Comparison of ENCODE assay signal across 9 cellular contexts in genomic region chrX:137428251-137428661, GRCh38.
A peak's percentile ranks its signal among the peaks of the same experiment; 100 is the strongest.
DNase-seq lines count a peak whose midpoint lies in the region; ATAC-seq and TF ChIP-seq lines count a peak whose summit lies in the region.
"Had no signal": no experiment of that assay in that cellular context is flagged by ENCODE, and none has a peak within 500 bp of the region (broad histone marks: within the 10 kb centered on the region; RNA-seq: fewer than 3 reads in every experiment).

No MANE protein-coding gene starts in this region.

- TF ChIP-seq EP300 in esophagus muscularis mucosa (IDR thresholded peaks at IDR 0.05): no peak

- DNase-seq in CD14-positive monocyte (ENCODE audit: low spot score): no peak
- no peak for DNase-seq in MM.1S
- DNase-seq in esophagus muscularis mucosa (ENCODE audit: extremely low spot score): no peak
- peak; percentile 39 for DNase-seq in neural progenitor cell (ENCODE audit: low spot score)
- no peak for DNase-seq in stimulated activated naive CD4-positive, alpha-beta T cell treated with Interleukin-2 at 50 U/mL for 16 hours (lab: John Stamatoyannopoulos, UW)
- no peak for DNase-seq in DMS 273 treated with DMSO at 0.1 percent for 48 hours (lab: John Stamatoyannopoulos, UW)
- DNase-seq in KG1 (lab: John Stamatoyannopoulos, UW): no peak

- no peaks in the 10 kb centered on the region for H4K20me1 ChIP-seq in MM.1S (ENCODE audit: insufficient read depth, low read length)
- H4K20me1 ChIP-seq in neural progenitor cell (ENCODE audit: low read depth): peaks cover 7% of the 10 kb centered on the region

- H3K9me3 Mint-ChIP-seq in CD14-positive monocyte: peaks cover 0 to 38% (median 23%) of the 10 kb centered on the region in 7 donors
- peaks cover 6% of the 10 kb centered on the region for H3K9me3 Mint-ChIP-seq in neural progenitor cell

- peak overlapping the region; percentile 50; the same call in 1 of the 2 replicates for H3K4me2 ChIP-seq in MM.1S (ENCODE audit: low read depth, low read length)
- H3K4me2 ChIP-seq in neural progenitor cell: peak overlapping the region; percentile 80

- H3K4me3 ChIP-seq in MM.1S (ENCODE audit: low read length) (no peak overlapping the region), esophagus muscularis mucosa (peak overlapping the region; percentile 50 to 62 (median 56)), neural progenitor cell (peak overlapping the region; percentile 46)
- H3K4me3 ChIP-seq: SK-N-MC had no signal

- no peaks in the 10 kb centered on the region for H3K4me1 ChIP-seq in MM.1S (ENCODE audit: low read length)
- H3K4me1 ChIP-seq in esophagus muscularis mucosa: peaks cover 8 to 29% (median 28%) of the 10 kb centered on the region in 4 donors
- peaks cover 37% of the 10 kb centered on the region for H3K4me1 ChIP-seq in neural progenitor cell

- H3K27ac ChIP-seq in MM.1S (ENCODE audit: low read length) (no peak overlapping the region), esophagus muscularis mucosa (replicated peaks in 1 of 4) (no peak overlapping the region), neural progenitor cell (no peak overlapping the region)
- H3K27ac ChIP-seq: SK-N-MC had no signal

- 28% methylated on average over 14 of the region's 26 CpGs for WGBS in esophagus muscularis mucosa

- intact Hi-C loops in CD14-positive monocyte (cut with micrococcal nuclease): no loop called here
- intact Hi-C loops in esophagus muscularis mucosa (cut with DNase I): no loop called here

- H3K79me2 ChIP-seq in MM.1S (ENCODE audit: low read length) (no peaks in the 10 kb centered on the region), neural progenitor cell (ENCODE audit: low read depth) (no peaks in the 10 kb centered on the region)

- H3K9ac ChIP-seq in MM.1S (ENCODE audit: low read length): no peak overlapping the region
- H3K9ac ChIP-seq in neural progenitor cell: no peak overlapping the region

- peaks cover 61 to 84% (median 75%) of the 10 kb centered on the region in 3 donors for H3K27me3 Mint-ChIP-seq in CD14-positive monocyte (ENCODE audit: low read depth in 3 of 3)
- H3K27me3 Mint-ChIP-seq in neural progenitor cell (ENCODE audit: insufficient read depth, low read depth): peaks cover 6% of the 10 kb centered on the region

- peaks cover 3 to 4% of the 10 kb centered on the region in 2 donors for H3K36me3 Mint-ChIP-seq in CD14-positive monocyte
- H3K36me3 Mint-ChIP-seq in neural progenitor cell: peaks cover 4% of the 10 kb centered on the region

- ATAC-seq in HG03571 (IDR thresholded peaks at IDR 0.05; ENCODE audit: unreplicated experiment): no peak

- H3K4me1 Mint-ChIP-seq in CD14-positive monocyte (peaks cover 14% of the 10 kb centered on the region), neural progenitor cell (peaks cover 81% of the 10 kb centered on the region)

- H2AFZ ChIP-seq in MM.1S (ENCODE audit: low read length) (peak overlapping the region; percentile 64; the same call in 1 of the 2 replicates), neural progenitor cell (replicated peaks) (peak overlapping the region; percentile 39)

- peak overlapping the region; percentile 82 to 91 for H3K4me3 Mint-ChIP-seq in CD14-positive monocyte
- H3K4me3 Mint-ChIP-seq in neural progenitor cell: peak overlapping the region; percentile 86

- no peaks in the 10 kb centered on the region for H3K9me2 ChIP-seq in MM.1S (replicated peaks; ENCODE audit: insufficient read depth, low read length)

- H3K36me3 ChIP-seq in MM.1S (replicated peaks; ENCODE audit: insufficient read depth, low read length): no peaks in the 10 kb centered on the region
- no peaks in the 10 kb centered on the region for H3K36me3 ChIP-seq in esophagus muscularis mucosa
- no peaks in the 10 kb centered on the region for H3K36me3 ChIP-seq in neural progenitor cell

- TF ChIP-seq CTCF in CD14-positive monocyte (IDR thresholded peaks at IDR 0.05) (no peak), MM.1S (IDR thresholded peaks at IDR 0.05; ENCODE audit: low read length) (no peak), esophagus muscularis mucosa (IDR thresholded peaks at IDR 0.05) (no peak), neural progenitor cell (IDR thresholded peaks at IDR 0.05) (no peak)

- no peak for TF ChIP-seq POLR2A in esophagus muscularis mucosa (IDR thresholded peaks at IDR 0.05; ENCODE audit: low read depth)

- no peaks in the 10 kb centered on the region for H3K27me3 ChIP-seq in MM.1S (replicated peaks; ENCODE audit: insufficient read depth, low read length)
- H3K27me3 ChIP-seq in esophagus muscularis mucosa: peaks cover 7 to 69% (median 45%) of the 10 kb centered on the region in 4 donors
- H3K27me3 ChIP-seq in neural progenitor cell: peaks cover 61% of the 10 kb centered on the region

- H3F3A ChIP-seq in MM.1S (ENCODE audit: insufficient read depth, low read length) (no peaks in the 10 kb centered on the region), neural progenitor cell (ENCODE audit: low read depth) (peaks cover 22% of the 10 kb centered on the region)

- no peaks in the 10 kb centered on the region for H3K9me3 ChIP-seq in MM.1S (replicated peaks; ENCODE audit: insufficient read depth, low read length)
- H3K9me3 ChIP-seq in esophagus muscularis mucosa: no peaks in the 10 kb centered on the region
- no peaks in the 10 kb centered on the region for H3K9me3 ChIP-seq in neural progenitor cell (ENCODE audit: low read depth)

- H3K27ac Mint-ChIP-seq in CD14-positive monocyte (no peak overlapping the region), neural progenitor cell (peak overlapping the region; percentile 80)
